1 cellular context compared by ENCODE assay signal in the genomic region with DNA sequence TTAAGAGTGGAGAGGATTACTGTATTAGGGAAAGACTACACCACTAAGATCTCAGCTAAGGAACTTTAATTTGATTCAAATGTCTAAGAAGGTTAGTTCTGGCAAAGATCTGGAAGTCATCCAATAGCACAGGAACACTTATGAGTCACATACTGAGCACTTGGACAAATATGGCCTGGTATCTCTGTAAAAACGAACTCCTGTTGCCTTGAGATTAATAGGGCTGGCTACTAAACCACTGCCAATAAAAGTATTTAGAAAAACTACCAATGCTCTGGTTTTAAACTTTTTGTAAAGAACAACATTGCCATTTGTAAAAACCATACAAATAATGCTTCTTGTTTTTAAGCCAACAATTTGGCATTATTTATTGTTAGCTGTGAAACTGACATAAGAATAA.
TF ChIP-seq lines count a peak whose summit lies in the region.

No MANE protein-coding gene starts in this region.

TF ChIP-seq in K562, 482 proteins besides CTCF, POLR2A, EP300 and RAD21 (continued from another document):
- TF ChIP-seq ZNF518B (CRISPR knock-in tag; IDR thresholded peaks at IDR 0.05) (no peak), DPF2 (IDR thresholded peaks at IDR 0.05) (peak; percentile 73), POLR2AphosphoS5 (IDR thresholded peaks at IDR 0.05; ENCODE audit: control insufficient read depth, insufficient read depth, low read depth, low read length) (peak; percentile 60; the same call in 1 of the 2 replicates), SMARCA4 (IDR thresholded peaks at IDR 0.05) (peak; percentile 66), TCF3 (CRISPR knock-in tag; IDR thresholded peaks at IDR 0.05) (peak; percentile 79), HMBOX1 (IDR thresholded peaks at IDR 0.05) (no peak), TFAM (CRISPR knock-in tag; conservative IDR thresholded peaks at IDR 0.05) (no peak), HDAC2 (IDR thresholded peaks at IDR 0.05) (no peak), BDP1 (IDR thresholded peaks at IDR 0.05; ENCODE audit: insufficient read depth, insufficient read length) (no peak), NFIC (IDR thresholded peaks at IDR 0.05) (peak; percentile 85), NCOR1 (IDR thresholded peaks at IDR 0.05) (peak; percentile 60; the same call in 1 of the 2 replicates), EZH2 (IDR thresholded peaks at IDR 0.05; ENCODE audit: borderline replicate concordance, low read depth, low read length) (no peak), HCFC1 (IDR thresholded peaks at IDR 0.05; ENCODE audit: low read depth, low read length) (no peak), STAT5A (IDR thresholded peaks at IDR 0.05; ENCODE audit: borderline replicate concordance, low read length) (peak; percentile 64; the same call in 1 of the 2 replicates), TEAD4 (IDR thresholded peaks at IDR 0.05; ENCODE audit: low read length) (peak; percentile 78), TEAD4 (CRISPR knock-in tag; IDR thresholded peaks at IDR 0.05; ENCODE audit: borderline replicate concordance) (no peak), ZBTB11 (CRISPR knock-in tag; IDR thresholded peaks at IDR 0.05) (no peak), YY1 (IDR thresholded peaks at IDR 0.05; ENCODE audit: borderline replicate concordance in 1 of 3, control insufficient read depth in 1 of 3, extremely low read depth in 1 of 3, insufficient read depth in 3 of 3, insufficient read length in 1 of 3, insufficient replicate concordance in 2 of 3, low read depth in 1 of 3, low read length in 2 of 3) (no peak), ZNF561 (CRISPR knock-in tag; conservative IDR thresholded peaks at IDR 0.05) (no peak), KDM1A (IDR thresholded peaks at IDR 0.05) (peak; percentile 28 to 49; a peak in 2 of 4 replicates), NONO (IDR thresholded peaks at IDR 0.05; ENCODE audit: low read depth in 2 of 2, low read length in 1 of 2) (no peak), ZNF696 (CRISPR knock-in tag; conservative IDR thresholded peaks at IDR 0.05) (no peak), HOXB6 (CRISPR knock-in tag; IDR thresholded peaks at IDR 0.05; ENCODE audit: borderline replicate concordance) (no peak), FOSL1 (tag; conservative IDR thresholded peaks at IDR 0.05) (peak; percentile 90), TAL1 (IDR thresholded peaks at IDR 0.05) (peak; percentile 62; the same call in 1 of the 2 replicates), SRSF9 (IDR thresholded peaks at IDR 0.05; ENCODE audit: borderline replicate concordance, low read depth, low read length) (no peak), NFATC3 (IDR thresholded peaks at IDR 0.05) (no peak)
- TF ChIP-seq, protein P1, sequence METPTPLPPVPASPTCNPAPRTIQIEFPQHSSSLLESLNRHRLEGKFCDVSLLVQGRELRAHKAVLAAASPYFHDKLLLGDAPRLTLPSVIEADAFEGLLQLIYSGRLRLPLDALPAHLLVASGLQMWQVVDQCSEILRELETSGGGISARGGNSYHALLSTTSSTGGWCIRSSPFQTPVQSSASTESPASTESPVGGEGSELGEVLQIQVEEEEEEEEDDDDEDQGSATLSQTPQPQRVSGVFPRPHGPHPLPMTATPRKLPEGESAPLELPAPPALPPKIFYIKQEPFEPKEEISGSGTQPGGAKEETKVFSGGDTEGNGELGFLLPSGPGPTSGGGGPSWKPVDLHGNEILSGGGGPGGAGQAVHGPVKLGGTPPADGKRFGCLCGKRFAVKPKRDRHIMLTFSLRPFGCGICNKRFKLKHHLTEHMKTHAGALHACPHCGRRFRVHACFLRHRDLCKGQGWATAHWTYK (CRISPR knock-in tag; IDR thresholded peaks at IDR 0.05): no peak
- TF ChIP-seq, protein P2, sequence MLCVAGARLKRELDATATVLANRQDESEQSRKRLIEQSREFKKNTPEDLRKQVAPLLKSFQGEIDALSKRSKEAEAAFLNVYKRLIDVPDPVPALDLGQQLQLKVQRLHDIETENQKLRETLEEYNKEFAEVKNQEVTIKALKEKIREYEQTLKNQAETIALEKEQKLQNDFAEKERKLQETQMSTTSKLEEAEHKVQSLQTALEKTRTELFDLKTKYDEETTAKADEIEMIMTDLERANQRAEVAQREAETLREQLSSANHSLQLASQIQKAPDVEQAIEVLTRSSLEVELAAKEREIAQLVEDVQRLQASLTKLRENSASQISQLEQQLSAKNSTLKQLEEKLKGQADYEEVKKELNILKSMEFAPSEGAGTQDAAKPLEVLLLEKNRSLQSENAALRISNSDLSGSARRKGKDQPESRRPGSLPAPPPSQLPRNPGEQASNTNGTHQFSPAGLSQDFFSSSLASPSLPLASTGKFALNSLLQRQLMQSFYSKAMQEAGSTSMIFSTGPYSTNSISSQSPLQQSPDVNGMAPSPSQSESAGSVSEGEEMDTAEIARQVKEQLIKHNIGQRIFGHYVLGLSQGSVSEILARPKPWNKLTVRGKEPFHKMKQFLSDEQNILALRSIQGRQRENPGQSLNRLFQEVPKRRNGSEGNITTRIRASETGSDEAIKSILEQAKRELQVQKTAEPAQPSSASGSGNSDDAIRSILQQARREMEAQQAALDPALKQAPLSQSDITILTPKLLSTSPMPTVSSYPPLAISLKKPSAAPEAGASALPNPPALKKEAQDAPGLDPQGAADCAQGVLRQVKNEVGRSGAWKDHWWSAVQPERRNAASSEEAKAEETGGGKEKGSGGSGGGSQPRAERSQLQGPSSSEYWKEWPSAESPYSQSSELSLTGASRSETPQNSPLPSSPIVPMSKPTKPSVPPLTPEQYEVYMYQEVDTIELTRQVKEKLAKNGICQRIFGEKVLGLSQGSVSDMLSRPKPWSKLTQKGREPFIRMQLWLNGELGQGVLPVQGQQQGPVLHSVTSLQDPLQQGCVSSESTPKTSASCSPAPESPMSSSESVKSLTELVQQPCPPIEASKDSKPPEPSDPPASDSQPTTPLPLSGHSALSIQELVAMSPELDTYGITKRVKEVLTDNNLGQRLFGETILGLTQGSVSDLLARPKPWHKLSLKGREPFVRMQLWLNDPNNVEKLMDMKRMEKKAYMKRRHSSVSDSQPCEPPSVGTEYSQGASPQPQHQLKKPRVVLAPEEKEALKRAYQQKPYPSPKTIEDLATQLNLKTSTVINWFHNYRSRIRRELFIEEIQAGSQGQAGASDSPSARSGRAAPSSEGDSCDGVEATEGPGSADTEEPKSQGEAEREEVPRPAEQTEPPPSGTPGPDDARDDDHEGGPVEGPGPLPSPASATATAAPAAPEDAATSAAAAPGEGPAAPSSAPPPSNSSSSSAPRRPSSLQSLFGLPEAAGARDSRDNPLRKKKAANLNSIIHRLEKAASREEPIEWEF (CRISPR knock-in tag; IDR thresholded peaks at IDR 0.05): no peak
